11 cellular contexts compared by ENCODE assay signal in genomic region chr9:5622019-5622418, GRCh38. TPM values are rescaled to one million over a fixed set of nuclear protein-coding genes. Genes with fewer than 3 reads are reported as not detected.
DNase-seq lines count a peak whose midpoint lies in the region; ATAC-seq and TF ChIP-seq lines count a peak whose summit lies in the region.
"Had no signal": no experiment of that assay in that cellular context is flagged by ENCODE, and none has a peak within 500 bp of the region (broad histone marks: within the 10 kb centered on the region; RNA-seq: fewer than 3 reads in every experiment).

No MANE protein-coding gene starts in this region.

- H3K27ac ChIP-seq in smooth muscle cell (ENCODE audit: low read depth) = peak overlapping the region; percentile 72
- peak overlapping the region in 1 of 4 donors; percentile 11 for H3K27ac ChIP-seq in body of pancreas

- H3K9ac ChIP-seq in smooth muscle cell (ENCODE audit: low read depth) = no peak overlapping the region

- no peaks in the 10 kb centered on the region for H3K36me3 ChIP-seq in smooth muscle cell (ENCODE audit: low read depth)
- no peaks in the 10 kb centered on the region for H3K36me3 ChIP-seq in body of pancreas (replicated peaks in 1 of 2; ENCODE audit: insufficient read depth in 1 of 2, low read depth in 2 of 2)

- 19% methylated on average over 3 of the region's 3 CpGs for WGBS in smooth muscle cell (ENCODE audit: low lambda C conversion rate)
- 84 to 90% methylated on average over 3 of the region's 3 CpGs for WGBS in body of pancreas, 2 donors

- ATAC-seq in SK-N-SH treated with all-trans-retinoic acid at 6 μM for 48 hours (peak; percentile 97), body of pancreas (no peak)
- ATAC-seq: T-cell had no signal

- no peak overlapping the region for H3K4me3 ChIP-seq in smooth muscle cell
- no peak overlapping the region for H3K4me3 ChIP-seq in body of pancreas

- H3K9me3 ChIP-seq in smooth muscle cell (replicated peaks; ENCODE audit: low read depth) (no peaks in the 10 kb centered on the region), body of pancreas (no peaks in the 10 kb centered on the region)

- no peak for TF ChIP-seq POLR2A in body of pancreas (IDR thresholded peaks at IDR 0.05)

- intact Hi-C loops in body of pancreas (cut with DNase I) = no loop called here

- DNase-seq in H4 (ENCODE audit: low spot score) (peak; percentile 2), fibroblast of the conjunctiva (ENCODE audit: low read depth) (peak; percentile 56), smooth muscle cell (lab: John Stamatoyannopoulos, UW; ENCODE audit: unreplicated experiment) (no peak), DMS79 (lab: John Stamatoyannopoulos, UW) (no peak), NCI-H2081 treated with DMSO at 0.1 percent for 48 hours (lab: John Stamatoyannopoulos, UW) (no peak), body of pancreas (no peak)
- DNase-seq in activated T-cell treated with anti-CD3 and anti-CD28 coated beads, Interleukin-2, amount 50 U/mL, for 48 hours = no peak
- DNase-seq: islet precursor cell, NCI-H1694, T-cell had no signal

- TF ChIP-seq CTCF in smooth muscle cell (IDR thresholded peaks at IDR 0.05; ENCODE audit: borderline replicate concordance, insufficient read depth, poor library complexity, severe bottlenecking) = no peak
- no peak for TF ChIP-seq CTCF in body of pancreas (IDR thresholded peaks at IDR 0.05)

- H4K20me1 ChIP-seq in smooth muscle cell (ENCODE audit: low read depth) = no peaks in the 10 kb centered on the region

- H3K27me3 ChIP-seq in smooth muscle cell (ENCODE audit: low read depth) (no peaks in the 10 kb centered on the region), body of pancreas (no peaks in the 10 kb centered on the region)

- H3K79me2 ChIP-seq in smooth muscle cell (ENCODE audit: low read depth) = peaks cover 7% of the 10 kb centered on the region

- no peak overlapping the region for H2AFZ ChIP-seq in smooth muscle cell (ENCODE audit: low read depth)

- H3K4me2 ChIP-seq in smooth muscle cell = peak overlapping the region; percentile 68

- H3K4me1 ChIP-seq in smooth muscle cell (ENCODE audit: low read depth) (peaks cover 4% of the 10 kb centered on the region), body of pancreas (peaks cover 14% of the 10 kb centered on the region)

- peaks cover 3% of the 10 kb centered on the region for H3F3A ChIP-seq in smooth muscle cell (ENCODE audit: low read depth)

TF ChIP-seq in SK-N-SH treated with all-trans-retinoic acid at 6 μM for 48 hours, 23 proteins besides CTCF, POLR2A, EP300 and RAD21:
- peak; percentile 24; the same call in 1 of the 2 replicates for TF ChIP-seq CREB5 (CRISPR knock-in tag; IDR thresholded peaks at IDR 0.05; ENCODE audit: low read depth)
- TF ChIP-seq TSHZ2 (CRISPR knock-in tag; IDR thresholded peaks at IDR 0.05) = no peak
- no peak for TF ChIP-seq ESRRG (CRISPR knock-in tag; IDR thresholded peaks at IDR 0.05)
- TF ChIP-seq ZNF70 (CRISPR knock-in tag; IDR thresholded peaks at IDR 0.05) = no peak
- TF ChIP-seq CSDC2 (CRISPR knock-in tag; IDR thresholded peaks at IDR 0.05) = no peak
- TF ChIP-seq ZC3H10 (CRISPR knock-in tag; IDR thresholded peaks at IDR 0.05) = 0 out of 2 replicates have a peak, but pooled peaks have one; percentile 37
- peak; percentile 85 for TF ChIP-seq ISL1 (CRISPR knock-in tag; IDR thresholded peaks at IDR 0.05)
- TF ChIP-seq CSRNP3 (CRISPR knock-in tag; IDR thresholded peaks at IDR 0.05) = no peak

RNA-seq across cellular contexts. Expression of gene RIC1, which starts 6.9 kb away (rescaled TPM):
- 7.3 and 10.1 TPM in 2 replicates for total RNA-seq in H4 (2014; rRNA removed; shearing (Covaris generic))
- total RNA-seq in smooth muscle cell (52.4 and 54.0 TPM in 2 replicates), body of pancreas (10 to 100 TPM; 22.4 to 23.1 TPM)
- polyA plus RNA-seq in smooth muscle cell = 9.9 and 11.1 TPM in 2 replicates

Comparison
In these comparisons a context has a peak if more than half of its experiments do, and no peak if none do; other contexts are left out.
1. DNase-seq: peak in H4 (single experiment) and fibroblast of the conjunctiva (single experiment); none in smooth muscle cell (single experiment), DMS79 (single experiment), NCI-H2081 treated with DMSO at 0.1 percent for 48 hours (single experiment), activated T-cell treated with anti-CD3 and anti-CD28 coated beads, Interleukin-2, amount 50 U/mL, for 48 hours (0 of 2) and body of pancreas (0 of 4).